Comparison of ENCODE assay signal across 11 cellular contexts in genomic region chr2:134367915-134368911, GRCh38.
DNase-seq lines count a peak whose midpoint lies in the region; ATAC-seq and TF ChIP-seq lines count a peak whose summit lies in the region.
"Had no signal": no experiment of that assay in that cellular context is flagged by ENCODE, and none has a peak within 500 bp of the region (broad histone marks: within the 10 kb centered on the region; RNA-seq: fewer than 3 reads in every experiment).

No MANE protein-coding gene starts in this region.

- no peak overlapping the region for H3K4me3 Mint-ChIP-seq in CD4-positive, alpha-beta T cell
- H3K4me3 Mint-ChIP-seq in activated T-cell treated with anti-CD3 and anti-CD28 coated beads, Interleukin-2, amount 50 U/mL, for 4 hours: no peak overlapping the region
- H3K4me3 Mint-ChIP-seq: activated naive CD8-positive, alpha-beta T cell; T-helper 1 cell treated with Interleukin-12 subunit alpha and Interleukin-12 subunit beta and Interleukin-4 antibody, amounts not matched to agents 30 μg/mL and 1 μg/mL, for 36 hours had no signal

- no peaks in the 10 kb centered on the region for H3K9me3 Mint-ChIP-seq in CD4-positive, alpha-beta T cell
- H3K9me3 Mint-ChIP-seq in activated T-cell treated with anti-CD3 and anti-CD28 coated beads, Interleukin-2, amount 50 U/mL, for 4 hours: no peaks in the 10 kb centered on the region
- H3K9me3 Mint-ChIP-seq: T-helper 1 cell treated with Interleukin-12 subunit alpha and Interleukin-12 subunit beta and Interleukin-4 antibody, amounts not matched to agents 30 μg/mL and 1 μg/mL, for 36 hours had no signal

- POLR2A ChIA-PET in CD4-positive, alpha-beta T cell (lab: Charles Lee): no interaction called here

- intact Hi-C loops in CD4-positive, alpha-beta T cell (cut with DNase I, micrococcal nuclease): no loop called here
- intact Hi-C loops in body of pancreas (cut with DNase I): no loop called here

- CTCF ChIA-PET in CD4-positive, alpha-beta T cell (lab: Charles Lee): no interaction called here

- H3K27ac ChIP-seq in CD4-positive, alpha-beta T cell (ENCODE audit: low read depth, low read length): no peak overlapping the region
- H3K27ac ChIP-seq in body of pancreas: no peak overlapping the region

- 62 to 75% methylated on average over 7 of the region's 7 CpGs for WGBS in body of pancreas, 2 donors

- no peaks in the 10 kb centered on the region for H3K27me3 ChIP-seq in CD4-positive, alpha-beta T cell (ENCODE audit: control insufficient read depth, insufficient read depth, low read length)
- H3K27me3 ChIP-seq in body of pancreas: no peaks in the 10 kb centered on the region

- H3K4me3 ChIP-seq in Jurkat, Clone E6-1 (ENCODE audit: low read length): no peak overlapping the region
- no peak overlapping the region for H3K4me3 ChIP-seq in body of pancreas

- ATAC-seq in CD4-positive, alpha-beta T cell (ENCODE audit: poor library complexity): peak; percentile 24
- peak; percentile 38 to 51 for ATAC-seq in activated T-cell treated with anti-CD3 and anti-CD28 coated beads, Interleukin-2, amount 50 U/mL, for 4 hours
- ATAC-seq in left lobe of liver (peak; percentile 37), body of pancreas (no peak), GM18520 (IDR thresholded peaks at IDR 0.05; ENCODE audit: unreplicated experiment) (no peak), GM21825 (IDR thresholded peaks at IDR 0.05; ENCODE audit: unreplicated experiment) (no peak)

- no peak for TF ChIP-seq POLR2A in body of pancreas (IDR thresholded peaks at IDR 0.05)

- H3K36me3 ChIP-seq in body of pancreas (replicated peaks in 1 of 2; ENCODE audit: insufficient read depth in 1 of 2, low read depth in 2 of 2): no peaks in the 10 kb centered on the region

- no peaks in the 10 kb centered on the region for H3K4me1 ChIP-seq in body of pancreas

- no peaks in the 10 kb centered on the region for H3K27me3 Mint-ChIP-seq in CD4-positive, alpha-beta T cell
- no peaks in the 10 kb centered on the region for H3K27me3 Mint-ChIP-seq in activated T-cell treated with anti-CD3 and anti-CD28 coated beads, Interleukin-2, amount 50 U/mL, for 4 hours (ENCODE audit: low read depth)
- H3K27me3 Mint-ChIP-seq: activated naive CD8-positive, alpha-beta T cell had no signal

- peaks cover 81% of the 10 kb centered on the region for H3K36me3 Mint-ChIP-seq in CD4-positive, alpha-beta T cell (ENCODE audit: low read depth)
- H3K36me3 Mint-ChIP-seq in activated T-cell treated with anti-CD3 and anti-CD28 coated beads, Interleukin-2, amount 50 U/mL, for 4 hours (ENCODE audit: insufficient read depth): peaks cover 34% of the 10 kb centered on the region

- TF ChIP-seq CTCF in CD4-positive, alpha-beta T cell (IDR thresholded peaks at IDR 0.05): no peak
- no peak for TF ChIP-seq CTCF in body of pancreas (IDR thresholded peaks at IDR 0.05)

- no peaks in the 10 kb centered on the region for H3K9me3 ChIP-seq in CD4-positive, alpha-beta T cell (ENCODE audit: control insufficient read depth, low read length)
- no peaks in the 10 kb centered on the region for H3K9me3 ChIP-seq in body of pancreas

- peak in 2 of 10 experiments; percentile 10 to 12 for DNase-seq in CD4-positive, alpha-beta T cell
- peak; percentile 77 for DNase-seq in Jurkat, Clone E6-1 (ENCODE audit: low read depth, low spot score)
- DNase-seq in activated T-cell treated with anti-CD3 and anti-CD28 coated beads, Interleukin-2, amount 50 U/mL, for 4 hours: no peak
- DNase-seq in left lobe of liver (ENCODE audit: low spot score): no peak
- DNase-seq in body of pancreas: no peak
- no peak for DNase-seq in stimulated activated CD4-positive, alpha-beta T cell treated with anti-CD3 and anti-CD28 coated beads, Interleukin-4, amount 100 ng/mL, for 1 hour
- DNase-seq: NCI-H1694 had no signal

- H3K4me1 Mint-ChIP-seq in CD4-positive, alpha-beta T cell (ENCODE audit: low read depth): peaks cover 51% of the 10 kb centered on the region
- H3K4me1 Mint-ChIP-seq in activated T-cell treated with anti-CD3 and anti-CD28 coated beads, Interleukin-2, amount 50 U/mL, for 4 hours (ENCODE audit: low read depth): peaks cover 37% of the 10 kb centered on the region

- H3K27ac Mint-ChIP-seq in CD4-positive, alpha-beta T cell: peak overlapping the region; percentile 78
- H3K27ac Mint-ChIP-seq: T-helper 1 cell treated with Interleukin-12 subunit alpha and Interleukin-12 subunit beta and Interleukin-4 antibody, amounts not matched to agents 30 μg/mL and 1 μg/mL, for 36 hours had no signal

Comparison
In these comparisons a context has a peak if more than half of its experiments do, and no peak if none do; other contexts are left out.
1. ATAC-seq: peak in CD4-positive, alpha-beta T cell (single experiment), activated T-cell treated with anti-CD3 and anti-CD28 coated beads, Interleukin-2, amount 50 U/mL, for 4 hours (2 of 2) and left lobe of liver (single experiment); none in body of pancreas (single experiment), GM18520 (single experiment) and GM21825 (single experiment).